In genomic region chr1:198906739-198907422, GRCh38 we compare ENCODE assay signal across 15 cellular contexts.
DNase-seq lines count a peak whose midpoint lies in the region; ATAC-seq and TF ChIP-seq lines count a peak whose summit lies in the region.
"Had no signal": no experiment of that assay in that cellular context is flagged by ENCODE, and none has a peak within 500 bp of the region (broad histone marks: within the 10 kb centered on the region; RNA-seq: fewer than 3 reads in every experiment).

No MANE protein-coding gene starts in this region.

- no peaks in the 10 kb centered on the region for H3K27me3 Mint-ChIP-seq in activated CD4-positive, alpha-beta T cell treated with anti-CD3 and anti-CD28 coated beads, Interleukin-2, amount 10 ng/mL, durations not matched to agents 7 days and 5 days
- H3K27me3 Mint-ChIP-seq in activated CD8-positive, alpha-beta T cell treated with anti-CD3 and anti-CD28 coated beads for 36 hours: no peaks in the 10 kb centered on the region
- H3K27me3 Mint-ChIP-seq in naive thymus-derived CD8-positive, alpha-beta T cell: no peaks in the 10 kb centered on the region

- no peak overlapping the region for H3K4me3 Mint-ChIP-seq in activated CD4-positive, alpha-beta T cell treated with anti-CD3 and anti-CD28 coated beads, Interleukin-2, amount 10 ng/mL, durations not matched to agents 7 days and 5 days
- peak overlapping the region; percentile 58 for H3K4me3 Mint-ChIP-seq in activated CD8-positive, alpha-beta T cell treated with anti-CD3 and anti-CD28 coated beads for 36 hours
- H3K4me3 Mint-ChIP-seq in naive thymus-derived CD8-positive, alpha-beta T cell: peak overlapping the region; percentile 8 to 72 (median 62)

- no peak for DNase-seq in activated CD4-positive, alpha-beta T cell treated with anti-CD3 and anti-CD28 coated beads, Interleukin-2, amount 10 ng/mL, durations not matched to agents 7 days and 5 days
- DNase-seq in activated CD4-positive, alpha-beta T cell treated with anti-CD3 and anti-CD28 coated beads for 48 hours: no peak
- no peak for DNase-seq in activated CD8-positive, alpha-beta T cell treated with anti-CD3 and anti-CD28 coated beads for 36 hours
- DNase-seq in naive thymus-derived CD8-positive, alpha-beta T cell: peak in 2 of 10 donors; percentile 6 to 15
- DNase-seq in NCI-H146 (lab: John Stamatoyannopoulos, UW) (no peak), inferior parietal cortex (ENCODE audit: extremely low spot score) (no peak)
- DNase-seq: activated CD4-positive, alpha-beta T cell treated with anti-CD3 and anti-CD28 coated beads for 4 hours; brain microvascular endothelial cell; hippocampal formation; IMR-90; left cardiac atrium; NCI-H1092; thyroid gland had no signal

- H3K36me3 Mint-ChIP-seq in activated CD4-positive, alpha-beta T cell treated with anti-CD3 and anti-CD28 coated beads, Interleukin-2, amount 10 ng/mL, durations not matched to agents 7 days and 5 days (ENCODE audit: low read depth): peaks cover 48% of the 10 kb centered on the region
- H3K36me3 Mint-ChIP-seq in activated CD8-positive, alpha-beta T cell treated with anti-CD3 and anti-CD28 coated beads for 36 hours (ENCODE audit: low read depth): peaks cover 8% of the 10 kb centered on the region
- peaks cover under 1 to 7% (median 4%) of the 10 kb centered on the region in 3 donors for H3K36me3 Mint-ChIP-seq in naive thymus-derived CD8-positive, alpha-beta T cell

- CTCF ChIA-PET in activated CD4-positive, alpha-beta T cell treated with anti-CD3 and anti-CD28 coated beads, Interleukin-2, amount 10 ng/mL, durations not matched to agents 7 days and 5 days (lab: Charles Lee): interaction anchor here (2.2 kb wide), 1 partner anchor 14 kb away, joined by 9 read pairs; no protein-coding TSS in a partner anchor
- CTCF ChIA-PET in activated CD8-positive, alpha-beta T cell treated with anti-CD3 and anti-CD28 coated beads for 36 hours (lab: Charles Lee): interaction anchor here (1.0 to 1.4 kb wide), 4 partner anchors 12 to 206 kb away, joined by 3 to 4 read pairs (median 4); no protein-coding TSS in a partner anchor

- H3K27ac Mint-ChIP-seq in activated CD4-positive, alpha-beta T cell treated with anti-CD3 and anti-CD28 coated beads, Interleukin-2, amount 10 ng/mL, durations not matched to agents 7 days and 5 days: peak overlapping the region; percentile 33
- peak overlapping the region; percentile 82 for H3K27ac Mint-ChIP-seq in activated CD8-positive, alpha-beta T cell treated with anti-CD3 and anti-CD28 coated beads for 36 hours
- H3K27ac Mint-ChIP-seq in naive thymus-derived CD8-positive, alpha-beta T cell: peak overlapping the region in 2 of 10 donors; percentile 4 to 13

- POLR2A ChIA-PET in activated CD4-positive, alpha-beta T cell treated with anti-CD3 and anti-CD28 coated beads, Interleukin-2, amount 10 ng/mL, durations not matched to agents 7 days and 5 days (lab: Charles Lee): no interaction called here
- POLR2A ChIA-PET in activated CD8-positive, alpha-beta T cell treated with anti-CD3 and anti-CD28 coated beads for 36 hours (lab: Charles Lee): interaction anchor here (0.9 to 1.6 kb wide), 2 partner anchors 13 to 30 kb away, joined by 3 to 5 read pairs; no protein-coding TSS in a partner anchor
- POLR2A ChIA-PET in naive thymus-derived CD8-positive, alpha-beta T cell (lab: Charles Lee): no interaction called here

- H3K9me3 Mint-ChIP-seq in activated CD4-positive, alpha-beta T cell treated with anti-CD3 and anti-CD28 coated beads, Interleukin-2, amount 10 ng/mL, durations not matched to agents 7 days and 5 days: peaks cover 4% of the 10 kb centered on the region
- peaks cover 7% of the 10 kb centered on the region for H3K9me3 Mint-ChIP-seq in activated CD8-positive, alpha-beta T cell treated with anti-CD3 and anti-CD28 coated beads for 36 hours
- H3K9me3 Mint-ChIP-seq in naive thymus-derived CD8-positive, alpha-beta T cell: peaks cover 0 to 9% (median 0%) of the 10 kb centered on the region in 9 donors

- H3K4me1 Mint-ChIP-seq in activated CD4-positive, alpha-beta T cell treated with anti-CD3 and anti-CD28 coated beads, Interleukin-2, amount 10 ng/mL, durations not matched to agents 7 days and 5 days: peaks cover 58% of the 10 kb centered on the region
- H3K4me1 Mint-ChIP-seq in activated CD8-positive, alpha-beta T cell treated with anti-CD3 and anti-CD28 coated beads for 36 hours (ENCODE audit: low read depth): peaks cover 44% of the 10 kb centered on the region
- peaks cover 17 to 40% (median 23%) of the 10 kb centered on the region in 4 donors for H3K4me1 Mint-ChIP-seq in naive thymus-derived CD8-positive, alpha-beta T cell

- peak; percentile 57 for ATAC-seq in GM19372 (IDR thresholded peaks at IDR 0.05; ENCODE audit: low read depth, unreplicated experiment)
- ATAC-seq in activated CD8-positive, alpha-beta T cell treated with anti-CD3 and anti-CD28 coated beads for 36 hours: peak; percentile 82
- ATAC-seq in naive thymus-derived CD8-positive, alpha-beta T cell: peak; percentile 58 to 67
- no peak for ATAC-seq in GM21390 (IDR thresholded peaks at IDR 0.05; ENCODE audit: unreplicated experiment)
- ATAC-seq: left cardiac atrium had no signal

- TF ChIP-seq CTCF in activated CD8-positive, alpha-beta T cell treated with anti-CD3 and anti-CD28 coated beads for 36 hours (IDR thresholded peaks at IDR 0.05): no peak

- intact Hi-C loops in activated CD8-positive, alpha-beta T cell treated with anti-CD3 and anti-CD28 coated beads for 36 hours (cut with micrococcal nuclease): no loop called here
